ENCODE assay signal across 17 cellular contexts in genomic region chr1:3879787-3880428, GRCh38. TPM values are rescaled to one million over a fixed set of nuclear protein-coding genes. Genes with fewer than 3 reads are reported as not detected.
DNase-seq lines count a peak whose midpoint lies in the region; ATAC-seq and TF ChIP-seq lines count a peak whose summit lies in the region.
"Had no signal": no experiment of that assay in that cellular context is flagged by ENCODE, and none has a peak within 500 bp of the region (broad histone marks: within the 10 kb centered on the region; RNA-seq: fewer than 3 reads in every experiment).

No MANE protein-coding gene starts in this region.

- H3K27ac Mint-ChIP-seq in CD8-positive, alpha-beta T cell = peak overlapping the region; percentile 18
- H3K27ac Mint-ChIP-seq in immature natural killer cell = peak overlapping the region in 4 of 6 donors; percentile 16 to 96 (median 24)
- no peak overlapping the region for H3K27ac Mint-ChIP-seq in activated T-helper 17 cell treated with anti-CD3 and anti-CD28 coated beads, Interleukin-2, amount 50 U/mL, for 72 hours
- H3K27ac Mint-ChIP-seq: CD4-positive, alpha-beta T cell had no signal

- H3K36me3 ChIP-seq in CD8-positive, alpha-beta T cell (ENCODE audit: insufficient read depth, low read length) = peaks cover 22% of the 10 kb centered on the region

- peak; percentile 22 for DNase-seq in activated effector memory CD4-positive, alpha-beta T cell treated with anti-CD3 and anti-CD28 coated beads, Interleukin-2, amount 50 U/mL, for 16 hours
- DNase-seq in activated effector memory CD4-positive, alpha-beta T cell treated with Interleukin-2 at 50 U/mL for 16 hours = no peak
- DNase-seq in CD8-positive, alpha-beta T cell = no peak
- DNase-seq in immature natural killer cell (no peak), sciatic nerve (ENCODE audit: low spot score) (peak; percentile 26)
- no peak for DNase-seq in stimulated activated naive CD4-positive, alpha-beta T cell (lab: John Stamatoyannopoulos, UW)
- DNase-seq: 8988T; AML-193; C1 segment of cervical spinal cord; CD4-positive, alpha-beta T cell; DMS79; GM23248 had no signal

- no peaks in the 10 kb centered on the region for H3K9me3 ChIP-seq in CD8-positive, alpha-beta T cell (ENCODE audit: low read length)

- POLR2A ChIA-PET in CD8-positive, alpha-beta T cell (lab: Charles Lee) = interaction anchor here (1.4 kb wide), 1 partner anchor 20 kb away, joined by 3 read pairs; the partner anchor contains the start of gene C1orf174

- H3K4me3 Mint-ChIP-seq in CD8-positive, alpha-beta T cell = no peak overlapping the region
- H3K4me3 Mint-ChIP-seq in immature natural killer cell = no peak overlapping the region
- no peak overlapping the region for H3K4me3 Mint-ChIP-seq in activated T-helper 17 cell treated with anti-CD3 and anti-CD28 coated beads, Interleukin-2, amount 50 U/mL, for 72 hours
- H3K4me3 Mint-ChIP-seq: CD4-positive, alpha-beta T cell had no signal

- H3K4me1 Mint-ChIP-seq in CD8-positive, alpha-beta T cell (ENCODE audit: low read depth) = peaks cover 3% of the 10 kb centered on the region
- H3K4me1 Mint-ChIP-seq in immature natural killer cell = peaks cover 8 to 38% of the 10 kb centered on the region in 2 donors
- H3K4me1 Mint-ChIP-seq in activated T-helper 17 cell treated with anti-CD3 and anti-CD28 coated beads, Interleukin-2, amount 50 U/mL, for 72 hours = peaks cover 4% of the 10 kb centered on the region

- no peaks in the 10 kb centered on the region for H3K9me3 Mint-ChIP-seq in CD8-positive, alpha-beta T cell
- no peaks in the 10 kb centered on the region for H3K9me3 Mint-ChIP-seq in immature natural killer cell
- H3K9me3 Mint-ChIP-seq in activated T-helper 17 cell treated with anti-CD3 and anti-CD28 coated beads, Interleukin-2, amount 50 U/mL, for 72 hours = peaks cover 4% of the 10 kb centered on the region
- H3K9me3 Mint-ChIP-seq: CD4-positive, alpha-beta T cell had no signal

- no peak overlapping the region for H3K27ac ChIP-seq in CD8-positive, alpha-beta T cell (ENCODE audit: low read depth, low read length)
- H3K27ac ChIP-seq: GM23248, HL-60 had no signal

- intact Hi-C loops in CD8-positive, alpha-beta T cell (cut with DNase I, micrococcal nuclease) = no loop called here
- intact Hi-C loops in sciatic nerve (cut with DNase I) = no loop called here

- no peak for TF ChIP-seq CTCF in CD8-positive, alpha-beta T cell (IDR thresholded peaks at IDR 0.05)

- H3K27me3 ChIP-seq in CD8-positive, alpha-beta T cell (ENCODE audit: insufficient read depth, low read length) = no peaks in the 10 kb centered on the region

- no peak overlapping the region for H3K4me3 ChIP-seq in CD8-positive, alpha-beta T cell (ENCODE audit: low read depth, low read length)
- H3K4me3 ChIP-seq: GM12878, GM23248 had no signal

- CTCF ChIA-PET in CD8-positive, alpha-beta T cell (lab: Charles Lee) = no interaction called here

- peaks cover 72% of the 10 kb centered on the region for H3K36me3 Mint-ChIP-seq in CD8-positive, alpha-beta T cell
- peaks cover 32 to 42% (median 37%) of the 10 kb centered on the region in 3 donors for H3K36me3 Mint-ChIP-seq in immature natural killer cell
- peaks cover 76% of the 10 kb centered on the region for H3K36me3 Mint-ChIP-seq in activated T-helper 17 cell treated with anti-CD3 and anti-CD28 coated beads, Interleukin-2, amount 50 U/mL, for 72 hours (ENCODE audit: low read depth)

- ATAC-seq in CD8-positive, alpha-beta T cell = no peak
- ATAC-seq in sciatic nerve = no peak
- ATAC-seq in HG03378 (IDR thresholded peaks at IDR 0.05; ENCODE audit: unreplicated experiment) = no peak
- no peak for ATAC-seq in activated T-helper 17 cell treated with anti-CD3 and anti-CD28 coated beads, Interleukin-2, amount 50 U/mL, for 72 hours (replicated peaks)
- ATAC-seq: GM12878, HCT116 had no signal

- no peaks in the 10 kb centered on the region for H3K4me1 ChIP-seq in CD8-positive, alpha-beta T cell (ENCODE audit: insufficient read depth, low read length)

- no peaks in the 10 kb centered on the region for H3K27me3 Mint-ChIP-seq in CD8-positive, alpha-beta T cell (ENCODE audit: low read depth)
- H3K27me3 Mint-ChIP-seq in immature natural killer cell (ENCODE audit: low read depth in 3 of 3) = peaks cover 2 to 16% (median 7%) of the 10 kb centered on the region in 3 donors
- no peaks in the 10 kb centered on the region for H3K27me3 Mint-ChIP-seq in activated T-helper 17 cell treated with anti-CD3 and anti-CD28 coated beads, Interleukin-2, amount 50 U/mL, for 72 hours
- H3K27me3 Mint-ChIP-seq: CD4-positive, alpha-beta T cell had no signal

RNA-seq across cellular contexts. Expression of gene C1orf174, which starts 20.2 kb away (rescaled TPM):
- total RNA-seq in CD8-positive, alpha-beta T cell = 10 to 100 TPM; 19.1 to 20.9 TPM
- polyA plus RNA-seq in immature natural killer cell = 10 to 100 TPM; 27.1 to 54.2 (median 34.0) TPM
- total RNA-seq in sciatic nerve = 18.6 TPM
- total RNA-seq in activated T-helper 17 cell treated with anti-CD3 and anti-CD28 coated beads, Interleukin-2, amount 50 U/mL, for 72 hours = 10 to 100 TPM; 25.1 to 33.2 TPM

RNA-seq across cellular contexts. Expression of gene DFFB, which starts 22.6 kb away (rescaled TPM):
- total RNA-seq in CD8-positive, alpha-beta T cell = 1 to 10 TPM; 3.4 to 3.7 TPM
- polyA plus RNA-seq in immature natural killer cell = 10 to 100 TPM in 2 of 3 donors, 1 to 10 TPM in 1; 8.3 to 25.6 (median 11.9) TPM
- total RNA-seq in sciatic nerve = 9.3 TPM
- 10 to 100 TPM; 13.0 to 18.5 TPM for total RNA-seq in activated T-helper 17 cell treated with anti-CD3 and anti-CD28 coated beads, Interleukin-2, amount 50 U/mL, for 72 hours

RNA-seq across cellular contexts. Expression of gene CEP104, which starts 22.9 kb away (rescaled TPM):
- 10 to 100 TPM; 15.5 to 16.8 TPM for total RNA-seq in CD8-positive, alpha-beta T cell
- polyA plus RNA-seq in immature natural killer cell = 10 to 100 TPM in 2 of 3 donors, 1 to 10 TPM in 1; 2.5 to 32.7 (median 18.2) TPM
- total RNA-seq in sciatic nerve = 53.9 TPM
- total RNA-seq in activated T-helper 17 cell treated with anti-CD3 and anti-CD28 coated beads, Interleukin-2, amount 50 U/mL, for 72 hours = 10 to 100 TPM; 17.8 to 39.4 TPM

Comparison
In these comparisons a context has a peak if more than half of its experiments do, and no peak if none do; other contexts are left out.
1. DNase-seq: peak in activated effector memory CD4-positive, alpha-beta T cell treated with anti-CD3 and anti-CD28 coated beads, Interleukin-2, amount 50 U/mL, for 16 hours (single experiment) and sciatic nerve (single experiment); none in activated effector memory CD4-positive, alpha-beta T cell treated with Interleukin-2 at 50 U/mL for 16 hours (single experiment), CD8-positive, alpha-beta T cell (0 of 7), immature natural killer cell (0 of 3) and stimulated activated naive CD4-positive, alpha-beta T cell (0 of 6).